Comparison of ENCODE assay signal across 3 cellular contexts in the genomic region with DNA sequence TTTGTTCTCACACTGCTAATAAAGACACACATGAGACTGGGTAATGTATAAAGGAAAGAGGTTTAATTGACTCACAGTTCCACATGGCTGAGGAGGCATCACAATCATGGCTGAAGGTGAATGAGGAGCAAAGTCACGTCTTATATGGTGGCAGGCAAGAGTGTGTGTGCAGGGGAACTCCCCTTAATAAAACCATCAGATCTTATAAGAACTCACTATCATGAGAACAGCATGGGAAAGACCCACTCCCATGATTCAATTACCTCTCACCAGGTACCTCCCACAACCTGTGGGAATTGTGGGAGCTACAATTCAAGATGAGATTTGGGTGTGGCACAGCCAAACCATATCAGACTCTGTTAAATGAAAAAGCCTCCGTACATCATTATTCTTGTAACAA. TPM values are rescaled to one million over a fixed set of nuclear protein-coding genes. Genes with fewer than 3 reads are reported as not detected.
A peak's percentile ranks its signal among the peaks of the same experiment; 100 is the strongest.
DNase-seq lines count a peak whose midpoint lies in the region; ATAC-seq, FAIRE-seq and TF ChIP-seq lines count a peak whose summit lies in the region.
"Not testable (repeated sequence)": the region's sequence is repeated elsewhere in the genome, so short reads cannot be mapped to it uniquely, and the experiment has no call there.

No MANE protein-coding gene starts in this region.

- not testable (repeated sequence) for H3K9me3 ChIP-seq in K562 (replicated peaks; ENCODE audit: control insufficient read depth, insufficient read depth, low read depth, low read length)

- not testable (repeated sequence) for H4K20me1 ChIP-seq in K562 (replicated peaks; ENCODE audit: control insufficient read depth, insufficient read depth, low read length)

- not testable (repeated sequence) for H2AFZ ChIP-seq in K562 (ENCODE audit: low read depth, low read length)

- H3K4me3 Mint-ChIP-seq in activated T-helper 17 cell treated with anti-CD3 and anti-CD28 coated beads, Interleukin-2, amount 50 U/mL, for 72 hours, result not testable (repeated sequence)

- peak; percentile 9 for FAIRE-seq in GM12891 (lab: Jason Lieb, UNC)
- not testable (repeated sequence) for FAIRE-seq in K562 (lab: Jason Lieb, UNC)

- not testable (repeated sequence) for H3K27ac ChIP-seq in K562 (ENCODE audit: extremely low read depth, low read depth, low read length)

- not testable (repeated sequence) for H3K36me3 Mint-ChIP-seq in activated T-helper 17 cell treated with anti-CD3 and anti-CD28 coated beads, Interleukin-2, amount 50 U/mL, for 72 hours (ENCODE audit: low read depth)

- POLR2A ChIA-PET in K562 (lab: Yijun Ruan, JAX), result not testable (repeated sequence)

- WGBS in K562 (ENCODE audit: insufficient coverage, low coverage, missing lambda C conversion rate), result 4% methylated on average over 2 of the region's 2 CpGs

- peak; percentile 59 for ATAC-seq in activated T-helper 17 cell treated with anti-CD3 and anti-CD28 coated beads, Interleukin-2, amount 50 U/mL, for 72 hours (replicated peaks)
- ATAC-seq in K562, result not testable (repeated sequence)

- TF ChIP-seq POLR2A in GM12891 (IDR thresholded peaks at IDR 0.05; ENCODE audit: low read depth, low read length); K562 (conservative IDR thresholded peaks at IDR 0.05): not testable (repeated sequence)

- H3K4me1 ChIP-seq in K562 (replicated peaks in 1 of 2; ENCODE audit: control insufficient read depth in 2 of 2, insufficient read depth in 2 of 2, low read length in 2 of 2), result not testable (repeated sequence)

- intact Hi-C loops in K562 (cut with micrococcal nuclease), result not testable (repeated sequence)

- BruUV-seq in K562 (replicated peaks; lab: Mats Ljungman, UMichigan), result not testable (repeated sequence)

- not testable (repeated sequence) for H3K27me3 ChIP-seq in K562 (ENCODE audit: control insufficient read depth in 2 of 2, insufficient read depth in 2 of 2, low read length in 2 of 2)

- H3K9me1 ChIP-seq in K562 (ENCODE audit: control insufficient read depth, insufficient read depth, low read length), result not testable (repeated sequence)

- not testable (repeated sequence) for TF ChIP-seq RAD21 in K562 (CRISPR knock-in tag; conservative IDR thresholded peaks at IDR 0.05 in 1 of 2, IDR thresholded peaks at IDR 0.05 in 1 of 2)

- H3K4me2 ChIP-seq in K562 (ENCODE audit: insufficient read depth, low read length), result not testable (repeated sequence)

- CTCF ChIA-PET in K562 (lab: Yijun Ruan, JAX; ENCODE audit: low intra/inter-chr PET ratio), result not testable (repeated sequence)

- not testable (repeated sequence) for TF ChIP-seq EP300 in K562 (IDR thresholded peaks at IDR 0.05; ENCODE audit: low read length)

- in situ Hi-C loops in K562 (cut with MboI), result not testable (repeated sequence)

- DNase-seq in GM12891 (ENCODE audit: insufficient read length, low spot score); K562 (ENCODE audit: extremely low read depth in 1 of 4, low spot score in 3 of 4): not testable (repeated sequence)

- not testable (repeated sequence) for H3K4me3 ChIP-seq in K562

- H3K4me1 Mint-ChIP-seq in activated T-helper 17 cell treated with anti-CD3 and anti-CD28 coated beads, Interleukin-2, amount 50 U/mL, for 72 hours, result not testable (repeated sequence)

- not testable (repeated sequence) for H3K36me3 ChIP-seq in K562 (ENCODE audit: control insufficient read depth, insufficient read depth, low read length)

- not testable (repeated sequence) for H3K9me3 Mint-ChIP-seq in activated T-helper 17 cell treated with anti-CD3 and anti-CD28 coated beads, Interleukin-2, amount 50 U/mL, for 72 hours

- not testable (repeated sequence) for TF ChIP-seq CTCF in K562 (IDR thresholded peaks at IDR 0.05 in 2 of 3, conservative IDR thresholded peaks at IDR 0.05 in 1 of 3; ENCODE audit: insufficient read depth in 2 of 3, low read depth in 1 of 3, low read length in 3 of 3)

- not testable (repeated sequence) for H3K27me3 Mint-ChIP-seq in activated T-helper 17 cell treated with anti-CD3 and anti-CD28 coated beads, Interleukin-2, amount 50 U/mL, for 72 hours

- not testable (repeated sequence) for H3K79me2 ChIP-seq in K562 (ENCODE audit: control insufficient read depth, insufficient read depth, low read length)

- H3K27ac Mint-ChIP-seq in activated T-helper 17 cell treated with anti-CD3 and anti-CD28 coated beads, Interleukin-2, amount 50 U/mL, for 72 hours, result not testable (repeated sequence)

- not testable (repeated sequence) for H3K9ac ChIP-seq in K562 (ENCODE audit: insufficient read depth in 1 of 2, low read depth in 2 of 2, low read length in 2 of 2)

TF ChIP-seq in K562, 482 proteins besides CTCF, POLR2A, EP300 and RAD21:
- peak; percentile 42 for TF ChIP-seq ZFP36 (IDR thresholded peaks at IDR 0.05; ENCODE audit: low read depth, low read length, partially characterized antibody)
TF ChIP-seq in K562: peak in this region for 1; not testable (repeated sequence) for 481.

RNA-seq across cellular contexts. Expression of a gene that starts 16.4 kb away (rescaled TPM):
- polyA plus RNA-seq in GM12891 (2012; ENCODE audit: low read depth, missing spikeins), result 19.3 TPM
- total RNA-seq in activated T-helper 17 cell treated with anti-CD3 and anti-CD28 coated beads, Interleukin-2, amount 50 U/mL, for 72 hours, result 100 to 1,000 TPM in 1 of 2 donors, 10 to 100 TPM in 1; 44.4 to 126 TPM
- total RNA-seq in K562 (2011; cell fraction: chromatin; rRNA removed; ENCODE audit: low replicate concordance), result 56.8 and 279 TPM in 2 replicates
- total RNA-seq in K562 (2011; cell fraction: nucleolus; rRNA removed), result 27.0 and 48.0 TPM in 2 replicates
- total RNA-seq in K562 (2011; cell fraction: nucleoplasm; rRNA removed), result 80.9 and 120 TPM in 2 replicates
- total RNA-seq in K562 (2014; rRNA removed) (49.3 and 56.3 TPM in 2 replicates), K562 (2014; rRNA removed; fragmentation: Illumina TruSeq; extraction: Trizol) (67.9 and 76.8 TPM in 2 replicates), K562 (2015; rRNA removed; fragmentation: Illumina TruSeq; extraction: Trizol) (65.2 and 73.7 TPM in 2 replicates), K562 (2021) (52.6 and 58.7 TPM in 2 replicates)
- polyA plus RNA-seq in K562 (2011; rRNA removed) (59.6 and 72.0 TPM in 2 replicates), K562 (2014; fragmentation: Illumina TruSeq; extraction: Trizol) (45.1 and 50.3 TPM in 2 replicates), K562 (2014; fragmentation: Nextera tagmentation; extraction: Ambion mirVana) (10 to 100 TPM; 16.4 to 17.4 TPM), K562 (2014; rRNA removed) (48.7 and 53.8 TPM in 2 replicates)
- 5.9 and 12.1 TPM in 2 replicates for polyA plus RNA-seq in K562 (2011; cell fraction: cytosol; rRNA removed)
- 192 and 235 TPM in 2 replicates for polyA plus RNA-seq in K562 (2011; cell fraction: nucleus; rRNA removed)
- 28.0 and 41.4 TPM in 2 replicates for polyA plus RNA-seq in K562 (2012)
- polyA minus RNA-seq in K562 (2011; rRNA and poly(A)+ RNA removed), result 70.0 and 79.9 TPM in 2 replicates
- polyA minus RNA-seq in K562 (2011; cell fraction: cytosol; rRNA and poly(A)+ RNA removed), result 16.4 and 23.8 TPM in 2 replicates
- polyA minus RNA-seq in K562 (2011; cell fraction: nucleus; rRNA and poly(A)+ RNA removed), result 102 and 171 TPM in 2 replicates
